ENCODE assay signal across 9 cellular contexts in genomic region chr2:233053928-233054774, GRCh38. TPM values are rescaled to one million over a fixed set of nuclear protein-coding genes. Genes with fewer than 3 reads are reported as not detected.
DNase-seq lines count a peak whose midpoint lies in the region; ATAC-seq and TF ChIP-seq lines count a peak whose summit lies in the region.
"Had no signal": no experiment of that assay in that cellular context is flagged by ENCODE, and none has a peak within 500 bp of the region (broad histone marks: within the 10 kb centered on the region; RNA-seq: fewer than 3 reads in every experiment).

No MANE protein-coding gene starts in this region.

- POLR2A ChIA-PET in HEK293T (lab: Yijun Ruan, JAX), result interaction anchor here (1.1 kb wide), 1 partner anchor 197 kb away, joined by 3 read pairs; the partner anchor contains the start of gene ATG16L1
- POLR2A ChIA-PET in RWPE1 (lab: Yijun Ruan, JAX; ENCODE audit: low non-redundant PET), result no interaction called here

- CTCF ChIA-PET in HEK293T (lab: Yijun Ruan, JAX), result interaction anchor here (0.6 to 1.4 kb wide), 9 partner anchors 13 to 440 kb away, joined by 3 to 4 read pairs (median 3); partner anchors contain the start of gene NEU2
- CTCF ChIA-PET in RWPE1 (lab: Yijun Ruan, JAX), result interaction anchor here (0.5 to 2.2 kb wide), 19 partner anchors 9 to 451 kb away, joined by 3 to 11 read pairs (median 3); no protein-coding TSS in a partner anchor

- no peak for ATAC-seq in omental fat pad (ENCODE audit: low FRiP score)
- no peak for ATAC-seq in GM19397 (IDR thresholded peaks at IDR 0.05; ENCODE audit: unreplicated experiment)

- DNase-seq in D341Med (ENCODE audit: low spot score) (peak; percentile 88), HEK293T (ENCODE audit: extremely low spot score) (peak; percentile 85), RWPE1 (ENCODE audit: low spot score) (peak; percentile 82), glomerular visceral epithelial cell (ENCODE audit: extremely low spot score) (peak; percentile 49), retina (peak; percentile 73), omental fat pad (ENCODE audit: low spot score) (no peak)
- peak; percentile 92 for DNase-seq in activated effector memory CD4-positive, alpha-beta T cell treated with anti-CD3 and anti-CD28 coated beads, Interleukin-2, amount 50 U/mL, for 16 hours

- TF ChIP-seq CTCF in RWPE1 (conservative IDR thresholded peaks at IDR 0.05; ENCODE audit: low read depth) (peak; percentile 84), omental fat pad (IDR thresholded peaks at IDR 0.05) (peak in 1 of 3 donors; percentile 70)

- no peak overlapping the region for H3K27ac ChIP-seq in RWPE1

TF ChIP-seq in HEK293T, 16 proteins besides CTCF, POLR2A, EP300 and RAD21:
- TF ChIP-seq NFRKB (IDR thresholded peaks at IDR 0.05) (no peak), ARNT (IDR thresholded peaks at IDR 0.05) (no peak), ZNF384 (IDR thresholded peaks at IDR 0.05) (no peak), TARDBP (IDR thresholded peaks at IDR 0.05) (no peak), LEF1 (IDR thresholded peaks at IDR 0.05; ENCODE audit: borderline replicate concordance) (no peak), BHLHE40 (IDR thresholded peaks at IDR 0.05; ENCODE audit: borderline replicate concordance) (no peak), ELF4 (IDR thresholded peaks at IDR 0.05) (no peak), FOXM1 (IDR thresholded peaks at IDR 0.05; ENCODE audit: borderline replicate concordance) (no peak), HDGF (IDR thresholded peaks at IDR 0.05; ENCODE audit: borderline replicate concordance) (no peak), L3MBTL2 (conservative IDR thresholded peaks at IDR 0.05) (no peak)
- TF ChIP-seq, protein P1, sequence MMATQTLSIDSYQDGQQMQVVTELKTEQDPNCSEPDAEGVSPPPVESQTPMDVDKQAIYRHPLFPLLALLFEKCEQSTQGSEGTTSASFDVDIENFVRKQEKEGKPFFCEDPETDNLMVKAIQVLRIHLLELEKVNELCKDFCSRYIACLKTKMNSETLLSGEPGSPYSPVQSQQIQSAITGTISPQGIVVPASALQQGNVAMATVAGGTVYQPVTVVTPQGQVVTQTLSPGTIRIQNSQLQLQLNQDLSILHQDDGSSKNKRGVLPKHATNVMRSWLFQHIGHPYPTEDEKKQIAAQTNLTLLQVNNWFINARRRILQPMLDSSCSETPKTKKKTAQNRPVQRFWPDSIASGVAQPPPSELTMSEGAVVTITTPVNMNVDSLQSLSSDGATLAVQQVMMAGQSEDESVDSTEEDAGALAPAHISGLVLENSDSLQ (IDR thresholded peaks at IDR 0.05), result no peak

RNA-seq across cellular contexts. Expression of gene INPP5D, which starts 6.0 kb away (rescaled TPM):
- total RNA-seq in omental fat pad, result 10 to 100 TPM; 17.9 to 55.8 (median 27.6) TPM

RNA-seq across cellular contexts. Expression of gene NEU2, which starts 21.7 kb away (rescaled TPM):
- not detected for total RNA-seq in omental fat pad
- total RNA-seq: T-helper 1 cell treated with Interleukin-12 subunit alpha and Interleukin-12 subunit beta and Interleukin-4 antibody, amounts not matched to agents 30 ng/mL and 1 ng/mL, for 36 hours had no signal

RNA-seq across cellular contexts. Expression of gene NGEF, which starts 41.1 kb away (rescaled TPM):
- 1 to 10 TPM in 3 of 4 donors, not detected in 1; 1.1 to 1.9 (median 1.3) TPM for total RNA-seq in omental fat pad
- total RNA-seq: T-helper 1 cell treated with Interleukin-12 subunit alpha and Interleukin-12 subunit beta and Interleukin-4 antibody, amounts not matched to agents 30 ng/mL and 1 ng/mL, for 36 hours had no signal
